ENCODE assay signal across 8 cellular contexts in the genomic region with DNA sequence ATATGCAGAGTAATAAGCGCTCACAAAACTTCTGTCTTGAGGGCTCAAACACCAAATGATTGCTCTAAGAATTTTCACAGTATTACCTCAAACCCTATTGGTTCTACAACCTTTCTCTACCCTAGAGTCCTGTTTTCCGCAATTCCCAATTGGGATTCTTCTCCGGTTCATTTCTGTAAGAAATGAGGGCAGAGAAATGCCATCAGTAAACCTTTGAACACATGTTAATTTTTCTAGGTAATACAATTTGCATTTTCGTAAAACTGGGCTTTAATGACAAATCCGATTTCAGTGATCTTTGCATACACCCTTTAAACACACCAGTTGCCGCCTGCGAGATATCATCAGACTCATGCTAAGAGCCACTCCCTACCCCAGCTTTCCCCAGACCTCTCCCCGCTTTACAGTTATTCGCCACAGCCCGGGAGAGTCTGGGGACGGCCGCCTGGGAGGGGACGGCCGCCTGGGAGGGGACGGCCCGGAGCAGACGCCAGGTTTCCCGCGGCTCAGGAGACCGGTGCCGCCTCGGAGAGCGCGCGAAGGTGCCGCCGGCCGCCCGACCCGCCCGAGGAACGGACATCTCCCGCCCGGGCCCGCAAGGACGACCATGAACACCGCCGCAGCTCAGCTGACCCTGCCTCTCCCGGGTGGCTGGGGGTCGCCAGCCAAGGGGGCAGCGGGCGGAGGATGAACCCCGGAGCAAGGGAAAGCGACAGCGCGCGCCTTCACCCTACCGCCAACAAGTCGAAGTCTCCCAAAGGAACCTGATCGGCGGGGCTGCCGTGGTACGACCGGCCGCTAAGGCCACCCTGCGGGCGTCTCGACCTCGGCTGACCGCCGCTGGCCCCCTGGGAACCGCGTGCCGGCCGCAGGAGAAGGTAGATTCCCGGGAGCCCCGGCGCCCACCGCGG. TPM values are rescaled to one million over a fixed set of nuclear protein-coding genes. Genes with fewer than 3 reads are reported as not detected.
DNase-seq lines count a peak whose midpoint lies in the region; ATAC-seq and TF ChIP-seq lines count a peak whose summit lies in the region.

No MANE protein-coding gene starts in this region.

- peak; percentile 74 for DNase-seq in D341Med (ENCODE audit: low spot score)
- DNase-seq in NCI-H82 (lab: John Stamatoyannopoulos, UW), result peak; percentile 82
- DNase-seq in activated naive CD8-positive, alpha-beta T cell treated with anti-CD3 and anti-CD28 coated beads for 36 hours, result peak; percentile 58
- peak in 1 of 2 donors; percentile 40 for DNase-seq in heart right ventricle
- DNase-seq in prostate gland (ENCODE audit: low spot score), result peak; percentile 23
- no peak for DNase-seq in COLO829 (ENCODE audit: low spot score)

- intact Hi-C loops in heart right ventricle (cut with DNase I) (loop anchor here in 5 of 10 donors (5.0 to 10.0 kb wide), 3 partner anchors 69 to 79 kb away; no protein-coding TSS in a partner anchor), prostate gland (cut with DNase I) (loop anchor here (10.0 kb wide), 1 partner anchor 1088 kb away; a partner anchor contains a TSS)

- WGBS in heart right ventricle, 2 donors, result 1% methylated on average over 62 to 70 of the region's 70 CpGs
- WGBS in prostate gland, result 2% methylated on average over 46 of the region's 70 CpGs

- H3K4me1 ChIP-seq in heart right ventricle (peaks cover 0 to 48% (median 33%) of the 10 kb centered on the region in 9 donors), prostate gland (replicated peaks) (no peaks in the 10 kb centered on the region)

- peak overlapping the region; percentile 89 for H3K4me3 Mint-ChIP-seq in activated naive CD8-positive, alpha-beta T cell treated with anti-CD3 and anti-CD28 coated beads for 36 hours

- peak overlapping the region; percentile 97 for H3K27ac Mint-ChIP-seq in activated naive CD8-positive, alpha-beta T cell treated with anti-CD3 and anti-CD28 coated beads for 36 hours

- H3K4me3 ChIP-seq in heart right ventricle (peak overlapping the region; percentile 81 to 98 (median 92)), prostate gland (peak overlapping the region; percentile 93 to 97)

- H3K27ac ChIP-seq in heart right ventricle (peak overlapping the region; percentile 93 to 99 (median 98)), prostate gland (peak overlapping the region; percentile 96 to 97)

- H3K9me3 Mint-ChIP-seq in activated naive CD8-positive, alpha-beta T cell treated with anti-CD3 and anti-CD28 coated beads for 36 hours, result no peaks in the 10 kb centered on the region

- H3K36me3 ChIP-seq in heart right ventricle (peaks cover 0 to 4% (median 0%) of the 10 kb centered on the region in 9 donors), prostate gland (no peaks in the 10 kb centered on the region)

- H3K27me3 Mint-ChIP-seq in activated naive CD8-positive, alpha-beta T cell treated with anti-CD3 and anti-CD28 coated beads for 36 hours, result no peaks in the 10 kb centered on the region

- peaks cover 5% of the 10 kb centered on the region for H3K36me3 Mint-ChIP-seq in activated naive CD8-positive, alpha-beta T cell treated with anti-CD3 and anti-CD28 coated beads for 36 hours

- TF ChIP-seq CTCF in heart right ventricle (IDR thresholded peaks at IDR 0.05), result no peak
- TF ChIP-seq CTCF in prostate gland (IDR thresholded peaks at IDR 0.05), result no peak

- H3K9me3 ChIP-seq in heart right ventricle (no peaks in the 10 kb centered on the region), prostate gland (no peaks in the 10 kb centered on the region)

- H3K4me1 Mint-ChIP-seq in activated naive CD8-positive, alpha-beta T cell treated with anti-CD3 and anti-CD28 coated beads for 36 hours, result peaks cover 28% of the 10 kb centered on the region

- H3K27me3 ChIP-seq in heart right ventricle, result no peaks in the 10 kb centered on the region
- no peaks in the 10 kb centered on the region for H3K27me3 ChIP-seq in prostate gland (replicated peaks; ENCODE audit: insufficient read depth)

- peak; percentile 38 for TF ChIP-seq POLR2A in prostate gland (IDR thresholded peaks at IDR 0.05)

- ATAC-seq in GM19025 (IDR thresholded peaks at IDR 0.05; ENCODE audit: low read depth, unreplicated experiment) (peak; percentile 36), HG03135 (IDR thresholded peaks at IDR 0.05; ENCODE audit: unreplicated experiment) (peak; percentile 37), heart right ventricle (peak; percentile 53 to 89 (median 74))

RNA-seq across cellular contexts. Expression of a gene that starts 0.5 kb away (rescaled TPM):
- total RNA-seq in activated naive CD8-positive, alpha-beta T cell treated with anti-CD3 and anti-CD28 coated beads for 36 hours, result 10 to 100 TPM; 22.5 TPM
- total RNA-seq in heart right ventricle (10 to 100 TPM in 9 of 10 donors, 1 to 10 TPM in 1; 9.4 to 14.7 (median 12.3) TPM), prostate gland (10 to 100 TPM in 1 of 2 donors, 1 to 10 TPM in 1; 8.8 to 36.1 TPM)
- 10 to 100 TPM in 1 of 2 donors, 1 to 10 TPM in 1; 4.7 to 10.4 TPM for polyA plus RNA-seq in heart right ventricle

RNA-seq across cellular contexts. Expression of a gene that starts 0.8 kb away (rescaled TPM):
- 10 to 100 TPM; 24.1 to 26.7 TPM for total RNA-seq in activated naive CD8-positive, alpha-beta T cell treated with anti-CD3 and anti-CD28 coated beads for 36 hours
- total RNA-seq in heart right ventricle (1 to 10 TPM; 2.8 to 5.4 (median 3.8) TPM), prostate gland (10 to 100 TPM in 1 of 2 donors, 1 to 10 TPM in 1; 5.0 to 15.3 TPM)
- 1 to 10 TPM in 1 of 2 donors, under 1 TPM in 1; 0.71 to 4.8 TPM for polyA plus RNA-seq in heart right ventricle
